ENCODE assay signal across 1 cellular context in the genomic region with DNA sequence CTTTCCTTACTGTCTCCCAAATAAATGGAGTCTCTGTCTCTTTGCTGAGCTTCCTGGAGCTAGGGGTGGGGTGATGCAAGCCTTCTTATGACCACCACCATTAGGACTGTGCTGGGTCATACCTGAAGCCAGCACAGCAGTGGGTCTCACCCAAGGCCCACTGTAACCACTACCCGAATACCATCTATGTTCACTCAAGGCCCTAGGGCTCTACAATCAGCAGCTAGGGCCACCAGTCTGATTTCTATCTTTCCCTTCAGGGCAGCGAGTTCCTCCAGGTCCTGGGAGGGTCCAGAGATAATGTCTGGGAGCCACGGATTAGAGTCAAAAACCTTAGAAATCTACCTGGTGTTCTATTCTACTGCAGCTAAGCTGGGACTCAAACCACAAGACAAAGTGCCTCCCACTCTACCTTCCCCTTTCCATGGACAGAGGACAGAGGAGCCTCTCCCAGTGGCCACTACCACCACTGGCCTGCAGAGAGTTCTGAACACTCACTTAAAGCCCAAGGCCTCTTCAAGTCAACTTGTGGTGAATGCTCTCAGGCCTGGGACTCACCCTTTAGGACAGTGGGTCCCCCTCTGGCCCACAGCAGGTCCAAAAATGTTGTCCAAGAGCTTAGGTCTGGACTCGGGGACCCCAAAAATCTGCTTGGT.
TF ChIP-seq lines count a peak whose summit lies in the region.

No MANE protein-coding gene starts in this region.

TF ChIP-seq in HepG2, 621 proteins besides CTCF, POLR2A, EP300 and RAD21:
- TF ChIP-seq, protein P1, sequence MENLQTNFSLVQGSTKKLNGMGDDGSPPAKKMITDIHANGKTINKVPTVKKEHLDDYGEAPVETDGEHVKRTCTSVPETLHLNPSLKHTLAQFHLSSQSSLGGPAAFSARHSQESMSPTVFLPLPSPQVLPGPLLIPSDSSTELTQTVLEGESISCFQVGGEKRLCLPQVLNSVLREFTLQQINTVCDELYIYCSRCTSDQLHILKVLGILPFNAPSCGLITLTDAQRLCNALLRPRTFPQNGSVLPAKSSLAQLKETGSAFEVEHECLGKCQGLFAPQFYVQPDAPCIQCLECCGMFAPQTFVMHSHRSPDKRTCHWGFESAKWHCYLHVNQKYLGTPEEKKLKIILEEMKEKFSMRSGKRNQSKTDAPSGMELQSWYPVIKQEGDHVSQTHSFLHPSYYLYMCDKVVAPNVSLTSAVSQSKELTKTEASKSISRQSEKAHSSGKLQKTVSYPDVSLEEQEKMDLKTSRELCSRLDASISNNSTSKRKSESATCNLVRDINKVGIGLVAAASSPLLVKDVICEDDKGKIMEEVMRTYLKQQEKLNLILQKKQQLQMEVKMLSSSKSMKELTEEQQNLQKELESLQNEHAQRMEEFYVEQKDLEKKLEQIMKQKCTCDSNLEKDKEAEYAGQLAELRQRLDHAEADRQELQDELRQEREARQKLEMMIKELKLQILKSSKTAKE (CRISPR knock-in tag; IDR thresholded peaks at IDR 0.05; ENCODE audit: borderline replicate concordance), result no peak
- TF ChIP-seq PITX1 (CRISPR knock-in tag; IDR thresholded peaks at IDR 0.05), result no peak
- TF ChIP-seq, protein P2, sequence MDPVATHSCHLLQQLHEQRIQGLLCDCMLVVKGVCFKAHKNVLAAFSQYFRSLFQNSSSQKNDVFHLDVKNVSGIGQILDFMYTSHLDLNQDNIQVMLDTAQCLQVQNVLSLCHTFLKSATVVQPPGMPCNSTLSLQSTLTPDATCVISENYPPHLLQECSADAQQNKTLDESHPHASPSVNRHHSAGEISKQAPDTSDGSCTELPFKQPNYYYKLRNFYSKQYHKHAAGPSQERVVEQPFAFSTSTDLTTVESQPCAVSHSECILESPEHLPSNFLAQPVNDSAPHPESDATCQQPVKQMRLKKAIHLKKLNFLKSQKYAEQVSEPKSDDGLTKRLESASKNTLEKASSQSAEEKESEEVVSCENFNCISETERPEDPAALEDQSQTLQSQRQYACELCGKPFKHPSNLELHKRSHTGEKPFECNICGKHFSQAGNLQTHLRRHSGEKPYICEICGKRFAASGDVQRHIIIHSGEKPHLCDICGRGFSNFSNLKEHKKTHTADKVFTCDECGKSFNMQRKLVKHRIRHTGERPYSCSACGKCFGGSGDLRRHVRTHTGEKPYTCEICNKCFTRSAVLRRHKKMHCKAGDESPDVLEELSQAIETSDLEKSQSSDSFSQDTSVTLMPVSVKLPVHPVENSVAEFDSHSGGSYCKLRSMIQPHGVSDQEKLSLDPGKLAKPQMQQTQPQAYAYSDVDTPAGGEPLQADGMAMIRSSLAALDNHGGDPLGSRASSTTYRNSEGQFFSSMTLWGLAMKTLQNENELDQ (CRISPR knock-in tag; IDR thresholded peaks at IDR 0.05; ENCODE audit: borderline replicate concordance), result no peak
TF ChIP-seq in HepG2: peak in this region for 0.
